1 cellular context compared by ENCODE assay signal in genomic region chr1:154807048-154807591, GRCh38.
TF ChIP-seq lines count a peak whose summit lies in the region.

No MANE protein-coding gene starts in this region.

TF ChIP-seq in GM12878, 131 proteins besides CTCF, POLR2A, EP300 and RAD21 (continued from another document):
- TF ChIP-seq ZNF687 (IDR thresholded peaks at IDR 0.05) (peak; percentile 60), SP1 (IDR thresholded peaks at IDR 0.05; ENCODE audit: low read depth, low read length) (peak; percentile 19), GATAD2B (conservative IDR thresholded peaks at IDR 0.05; ENCODE audit: low read depth) (peak; percentile 79), HCFC1 (IDR thresholded peaks at IDR 0.05; ENCODE audit: low read length) (no peak), BHLHE40 (IDR thresholded peaks at IDR 0.05; ENCODE audit: borderline replicate concordance in 1 of 2, low read depth in 2 of 2, low read length in 1 of 2) (peak; percentile 67 to 74; a peak in 2 of 4 replicates), ESRRA (IDR thresholded peaks at IDR 0.05; ENCODE audit: low read length) (peak; percentile 44; the same call in 1 of the 2 replicates), PAX8 (IDR thresholded peaks at IDR 0.05) (no peak), NBN (IDR thresholded peaks at IDR 0.05) (peak; percentile 81), TCF12 (IDR thresholded peaks at IDR 0.05; ENCODE audit: low read depth, low read length) (peak; percentile 99)
